In genomic region chr3:82198009-82198408, GRCh38 we compare ENCODE assay signal across 3 cellular contexts.
"Had no signal": no experiment of that assay in that cellular context is flagged by ENCODE, and none has a peak within 500 bp of the region (broad histone marks: within the 10 kb centered on the region; RNA-seq: fewer than 3 reads in every experiment).

No MANE protein-coding gene starts in this region.

- DNase-seq: H9, HCEC 1CT, KBM-7 had no signal
